Comparison of ENCODE assay signal across 1 cellular context in genomic region chr1:234584926-234585325, GRCh38.
TF ChIP-seq lines count a peak whose summit lies in the region.

No MANE protein-coding gene starts in this region.

TF ChIP-seq in WTC11, 78 proteins besides CTCF, POLR2A, EP300 and RAD21 (continued from another document):
- TF ChIP-seq ATF2 (CRISPR knock-in tag; IDR thresholded peaks at IDR 0.05; ENCODE audit: borderline replicate concordance, low read depth) (no peak), SMAD3 (CRISPR knock-in tag; IDR thresholded peaks at IDR 0.05; ENCODE audit: borderline replicate concordance) (no peak), USF2 (CRISPR knock-in tag; IDR thresholded peaks at IDR 0.05) (no peak), HMGA2 (CRISPR knock-in tag; IDR thresholded peaks at IDR 0.05) (no peak), CREB1 (CRISPR knock-in tag; IDR thresholded peaks at IDR 0.05) (no peak)
TF ChIP-seq in WTC11: peak in this region for 0.
